In genomic region chr3:48464713-48465221, GRCh38 we compare ENCODE assay signal across 8 cellular contexts. TPM values are rescaled to one million over a fixed set of nuclear protein-coding genes. Genes with fewer than 3 reads are reported as not detected.
A peak's percentile ranks its signal among the peaks of the same experiment; 100 is the strongest.
DNase-seq lines count a peak whose midpoint lies in the region; ATAC-seq and TF ChIP-seq lines count a peak whose summit lies in the region.

No MANE protein-coding gene starts in this region.

- H3K4me3 Mint-ChIP-seq in CD4-positive, alpha-beta memory T cell, result no peak overlapping the region

- TF ChIP-seq CTCF in WERI-Rb-1 (IDR thresholded peaks at IDR 0.05; ENCODE audit: low read depth, low read length) (no peak), right atrium auricular region (IDR thresholded peaks at IDR 0.05) (no peak)

- POLR2A ChIA-PET in CD4-positive, alpha-beta memory T cell (lab: Charles Lee; ENCODE audit: partially characterized antibody), result interaction anchor here (1.3 to 6.4 kb wide), 6 partner anchors 8 to 97 kb away, joined by 3 to 60 read pairs (median 15); partner anchors contain the start of genes ATRIP, CCDC51 and TMA7

- peaks cover 27% of the 10 kb centered on the region for H3K36me3 ChIP-seq in CD4-positive, alpha-beta memory T cell (ENCODE audit: insufficient read depth, low read length)
- H3K36me3 ChIP-seq in WERI-Rb-1 (peaks cover 35% of the 10 kb centered on the region), right atrium auricular region (peaks cover 49% of the 10 kb centered on the region), rectal smooth muscle tissue (ENCODE audit: control insufficient read depth, insufficient read depth, low read length) (peaks cover 34% of the 10 kb centered on the region)

- H3K9ac ChIP-seq in rectal smooth muscle tissue (ENCODE audit: low read length), result no peak overlapping the region

- CTCF ChIA-PET in CD4-positive, alpha-beta memory T cell (lab: Charles Lee; ENCODE audit: partially characterized antibody), result interaction anchor here (1.2 to 3.7 kb wide), 5 partner anchors 29 to 93 kb away, joined by 3 to 18 read pairs (median 6); no protein-coding TSS in a partner anchor

- H3K36me3 Mint-ChIP-seq in CD4-positive, alpha-beta memory T cell, result peaks cover 28 to 47% of the 10 kb centered on the region in 2 donors

- H3K27ac Mint-ChIP-seq in CD4-positive, alpha-beta memory T cell, result peak overlapping the region in 5 of 7 donors; percentile 85 to 98 (median 95)

- H3K27ac ChIP-seq in CD4-positive, alpha-beta memory T cell (ENCODE audit: low read depth, low read length), result no peak overlapping the region
- peak overlapping the region; percentile 51 for H3K27ac ChIP-seq in WERI-Rb-1
- H3K27ac ChIP-seq in right atrium auricular region, result peak overlapping the region; percentile 96 to 98
- peak overlapping the region; percentile 100 for H3K27ac ChIP-seq in rectal smooth muscle tissue (ENCODE audit: low read depth, low read length)

- H3K4me3 ChIP-seq in CD4-positive, alpha-beta memory T cell (ENCODE audit: low read length in 2 of 2), result no peak overlapping the region
- H3K4me3 ChIP-seq in WERI-Rb-1 (ENCODE audit: low read depth, low read length) (no peak overlapping the region), right atrium auricular region (no peak overlapping the region), rectal smooth muscle tissue (ENCODE audit: low read length) (no peak overlapping the region)

- no peaks in the 10 kb centered on the region for H3K27me3 Mint-ChIP-seq in CD4-positive, alpha-beta memory T cell

- H3K4me1 ChIP-seq in CD4-positive, alpha-beta memory T cell (ENCODE audit: insufficient read depth, low read length), result peaks cover 45% of the 10 kb centered on the region
- H3K4me1 ChIP-seq in right atrium auricular region (peaks cover 0 to 52% of the 10 kb centered on the region in 2 donors), rectal smooth muscle tissue (ENCODE audit: control insufficient read depth, insufficient read depth, low read length) (peaks cover 28% of the 10 kb centered on the region)

- ATAC-seq in HG03280 (IDR thresholded peaks at IDR 0.05; ENCODE audit: unreplicated experiment), result no peak

- peaks cover 28 to 55% (median 44%) of the 10 kb centered on the region in 4 donors for H3K4me1 Mint-ChIP-seq in CD4-positive, alpha-beta memory T cell

- H3K27me3 ChIP-seq in CD4-positive, alpha-beta memory T cell (ENCODE audit: insufficient read depth, low read length), result no peaks in the 10 kb centered on the region
- H3K27me3 ChIP-seq in WERI-Rb-1 (ENCODE audit: insufficient read depth, low read depth, severe bottlenecking) (no peaks in the 10 kb centered on the region), right atrium auricular region (no peaks in the 10 kb centered on the region), rectal smooth muscle tissue (ENCODE audit: control insufficient read depth, insufficient read depth, low read length) (no peaks in the 10 kb centered on the region)

- no peaks in the 10 kb centered on the region for H3K9me3 ChIP-seq in CD4-positive, alpha-beta memory T cell (ENCODE audit: control insufficient read depth in 1 of 2, low read length in 2 of 2)
- H3K9me3 ChIP-seq in WERI-Rb-1 (ENCODE audit: severe bottlenecking) (no peaks in the 10 kb centered on the region), right atrium auricular region (no peaks in the 10 kb centered on the region)

- no peak for DNase-seq in CD4-positive, alpha-beta memory T cell
- no peak for DNase-seq in WERI-Rb-1
- DNase-seq in right atrium auricular region (ENCODE audit: low spot score), result no peak
- no peak for DNase-seq in NCI-H524 treated with DMSO at 0.1 percent for 48 hours (lab: John Stamatoyannopoulos, UW)
- DNase-seq in NCI-H510A (lab: John Stamatoyannopoulos, UW), result no peak
- DNase-seq in stimulated activated CD4-positive, alpha-beta T cell treated with anti-CD3 and anti-CD28 coated beads, Interleukin-15, amount 100 ng/mL, for 24 hours, result no peak

- intact Hi-C loops in CD4-positive, alpha-beta memory T cell (cut with micrococcal nuclease), result no loop called here

- no peaks in the 10 kb centered on the region for H3K9me3 Mint-ChIP-seq in CD4-positive, alpha-beta memory T cell

RNA-seq across cellular contexts. Expression of gene ATRIP, which starts 18.2 kb away (rescaled TPM):
- 10 to 100 TPM; 14.9 to 15.2 TPM for total RNA-seq in CD4-positive, alpha-beta memory T cell
- polyA plus RNA-seq in CD4-positive, alpha-beta memory T cell, result 10 to 100 TPM; 11.3 to 15.4 TPM
- total RNA-seq in right atrium auricular region, result 1 to 10 TPM; 2.0 to 3.1 TPM

RNA-seq across cellular contexts. Expression of gene TMA7, which starts 24.7 kb away (rescaled TPM):
- 100 to 1,000 TPM; 309 to 310 TPM for total RNA-seq in CD4-positive, alpha-beta memory T cell
- polyA plus RNA-seq in CD4-positive, alpha-beta memory T cell, result 100 to 1,000 TPM; 765 to 952 TPM
- total RNA-seq in right atrium auricular region, result 100 to 1,000 TPM; 194 to 286 TPM

RNA-seq across cellular contexts. Expression of gene CCDC51, which starts 24.8 kb away (rescaled TPM):
- total RNA-seq in CD4-positive, alpha-beta memory T cell, result 1 to 10 TPM; 5.1 to 5.4 TPM
- polyA plus RNA-seq in CD4-positive, alpha-beta memory T cell, result 10 to 100 TPM in 1 of 2 donors, 1 to 10 TPM in 1; 6.6 to 13.3 TPM
- total RNA-seq in right atrium auricular region, result 1 to 10 TPM; 8.4 to 9.2 TPM

RNA-seq across cellular contexts. Expression of gene PLXNB1, which starts 34.9 kb away (rescaled TPM):
- 1 to 10 TPM; 2.6 to 5.0 TPM for total RNA-seq in CD4-positive, alpha-beta memory T cell
- under 1 TPM in 1 of 2 donors, not detected in 1; 0.48 TPM for polyA plus RNA-seq in CD4-positive, alpha-beta memory T cell
- 10 to 100 TPM; 69.4 to 73.0 TPM for total RNA-seq in right atrium auricular region

RNA-seq across cellular contexts. Expression of gene SHISA5, which starts 39.2 kb away (rescaled TPM):
- 100 to 1,000 TPM; 218 TPM for total RNA-seq in CD4-positive, alpha-beta memory T cell
- 100 to 1,000 TPM; 434 to 470 TPM for polyA plus RNA-seq in CD4-positive, alpha-beta memory T cell
- total RNA-seq in right atrium auricular region, result 100 to 1,000 TPM in 1 of 2 donors, 10 to 100 TPM in 1; 66.9 to 120 TPM
